Comparison of ENCODE assay signal across 14 cellular contexts in the genomic region with DNA sequence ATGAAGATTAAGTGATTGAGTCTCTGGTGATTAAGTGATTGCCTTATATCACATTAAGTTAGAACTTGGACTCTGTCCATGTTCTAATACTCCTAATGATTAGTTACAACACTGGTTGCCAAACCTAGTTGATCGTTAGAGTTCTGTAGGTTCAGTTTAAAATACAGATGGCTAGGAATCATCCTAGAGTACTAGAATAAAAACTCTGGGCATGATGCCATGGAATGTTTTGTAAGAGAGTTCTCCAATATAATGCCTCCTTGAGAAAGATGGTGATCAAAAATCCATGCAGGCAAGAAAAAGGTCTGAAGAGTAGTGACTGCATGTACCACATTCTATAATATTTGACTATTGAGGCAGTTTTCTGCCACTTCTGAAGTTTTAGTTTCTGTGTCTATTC.
"Had no signal": no experiment of that assay in that cellular context is flagged by ENCODE, and none has a peak within 500 bp of the region (broad histone marks: within the 10 kb centered on the region; RNA-seq: fewer than 3 reads in every experiment).

No MANE protein-coding gene starts in this region.

- H3K27ac ChIP-seq: colonic mucosa, foreskin keratinocyte, neural progenitor cell, pancreas, thyroid gland had no signal

- H3K27me3 ChIP-seq: colonic mucosa, foreskin keratinocyte, neural progenitor cell, pancreas, thyroid gland had no signal

- H3K36me3 ChIP-seq: colonic mucosa, neural progenitor cell, pancreas, thyroid gland had no signal

- H3K9me3 ChIP-seq: colonic mucosa, pancreas, thyroid gland had no signal

- H3K4me3 ChIP-seq: colonic mucosa, neural progenitor cell, pancreas, thyroid gland had no signal

- H3K4me1 ChIP-seq: colonic mucosa, foreskin keratinocyte, neural progenitor cell, pancreas, thyroid gland had no signal

- DNase-seq: activated CD4-positive, alpha-beta T cell treated with anti-CD3 and anti-CD28 coated beads, Interleukin-2, amount 50 U/mL, for 1 hour; activated CD8-positive, alpha-beta memory T cell treated with anti-CD3 and anti-CD28 coated beads for 24 hours; activated naive CD8-positive, alpha-beta T cell treated with anti-CD3 and anti-CD28 coated beads for 36 hours; anterior cingulate cortex; caudate nucleus; colonic mucosa; head of caudate nucleus; left colon; naive B cell; pancreas; stimulated activated CD4-positive, alpha-beta T cell treated with anti-CD3 and anti-CD28 coated beads, Interleukin-12 subunit alpha, Interleukin-12 subunit beta, amount 100 ng/mL, for 4 hours; thyroid gland had no signal
